Comparison of ENCODE assay signal across 24 cellular contexts in genomic region chrX:122552291-122552800, GRCh38.
"Had no signal": no experiment of that assay in that cellular context is flagged by ENCODE, and none has a peak within 500 bp of the region (broad histone marks: within the 10 kb centered on the region; RNA-seq: fewer than 3 reads in every experiment).

No MANE protein-coding gene starts in this region.

- H3K27ac ChIP-seq: colonic mucosa, gastroesophageal sphincter, heart left ventricle, thyroid gland had no signal

- H3K9me3 Mint-ChIP-seq: activated naive CD8-positive, alpha-beta T cell treated with anti-CD3 and anti-CD28 coated beads for 36 hours had no signal

- FAIRE-seq: endometrium, kidney had no signal

- H3K36me3 ChIP-seq: colonic mucosa, gastroesophageal sphincter, heart left ventricle, thyroid gland had no signal

- H3K27ac Mint-ChIP-seq: activated CD4-positive, alpha-beta memory T cell treated with anti-CD3 and anti-CD28 coated beads, Interleukin-2, amount 10 ng/mL, durations not matched to agents 7 days and 5 days; activated CD8-positive, alpha-beta memory T cell treated with anti-CD3 and anti-CD28 coated beads, Interleukin-2, amount 10 ng/mL, durations not matched to agents 7 days and 5 days; activated naive CD8-positive, alpha-beta T cell treated with anti-CD3 and anti-CD28 coated beads for 36 hours; nephron progenitor cell; T-cell; WTC11 had no signal

- H3K4me3 Mint-ChIP-seq: activated CD4-positive, alpha-beta memory T cell treated with anti-CD3 and anti-CD28 coated beads, Interleukin-2, amount 10 ng/mL, durations not matched to agents 7 days and 5 days; activated CD8-positive, alpha-beta memory T cell treated with anti-CD3 and anti-CD28 coated beads, Interleukin-2, amount 10 ng/mL, durations not matched to agents 7 days and 5 days; activated naive CD8-positive, alpha-beta T cell treated with anti-CD3 and anti-CD28 coated beads for 36 hours; brain; central memory CD8-positive, alpha-beta T cell; nephron progenitor cell; T-cell; WTC11 had no signal

- H3K4me1 Mint-ChIP-seq: activated CD4-positive, alpha-beta memory T cell treated with anti-CD3 and anti-CD28 coated beads, Interleukin-2, amount 10 ng/mL, durations not matched to agents 7 days and 5 days; activated CD8-positive, alpha-beta memory T cell treated with anti-CD3 and anti-CD28 coated beads, Interleukin-2, amount 10 ng/mL, durations not matched to agents 7 days and 5 days; activated naive CD8-positive, alpha-beta T cell treated with anti-CD3 and anti-CD28 coated beads for 36 hours; central memory CD8-positive, alpha-beta T cell; nephron progenitor cell; T-cell; WTC11 had no signal

- H3K4me1 ChIP-seq: colonic mucosa, gastroesophageal sphincter, heart left ventricle, thyroid gland had no signal

- H3K27me3 Mint-ChIP-seq: activated CD4-positive, alpha-beta memory T cell treated with anti-CD3 and anti-CD28 coated beads, Interleukin-2, amount 10 ng/mL, durations not matched to agents 7 days and 5 days; activated CD8-positive, alpha-beta memory T cell treated with anti-CD3 and anti-CD28 coated beads, Interleukin-2, amount 10 ng/mL, durations not matched to agents 7 days and 5 days; activated naive CD8-positive, alpha-beta T cell treated with anti-CD3 and anti-CD28 coated beads for 36 hours; brain; central memory CD8-positive, alpha-beta T cell; T-cell had no signal

- H3K27me3 ChIP-seq: colonic mucosa, gastroesophageal sphincter, heart left ventricle, thyroid gland had no signal

- ATAC-seq: activated CD8-positive, alpha-beta memory T cell treated with anti-CD3 and anti-CD28 coated beads, Interleukin-2, amount 10 ng/mL, durations not matched to agents 7 days and 5 days; gastroesophageal sphincter; heart left ventricle; left lobe of liver; T-cell; WTC11 had no signal

- H3K36me3 Mint-ChIP-seq: activated CD8-positive, alpha-beta memory T cell treated with anti-CD3 and anti-CD28 coated beads, Interleukin-2, amount 10 ng/mL, durations not matched to agents 7 days and 5 days; activated naive CD8-positive, alpha-beta T cell treated with anti-CD3 and anti-CD28 coated beads for 36 hours; brain; T-cell; WTC11 had no signal

- H3K9me3 ChIP-seq: colonic mucosa, gastroesophageal sphincter, heart left ventricle, thyroid gland had no signal

- DNase-seq: activated CD4-positive, alpha-beta memory T cell treated with anti-CD3 and anti-CD28 coated beads, Interleukin-2, amount 10 ng/mL, durations not matched to agents 7 days and 5 days; activated CD4-positive, alpha-beta T cell treated with anti-CD3 and anti-CD28 coated beads for 48 hours; activated CD8-positive, alpha-beta memory T cell treated with anti-CD3 and anti-CD28 coated beads, Interleukin-2, amount 10 ng/mL, durations not matched to agents 7 days and 5 days; activated naive CD8-positive, alpha-beta T cell treated with anti-CD3 and anti-CD28 coated beads for 36 hours; colonic mucosa; heart left ventricle; kidney; nephron progenitor cell; nucleus accumbens; posterior cingulate gyrus; retina; stimulated activated CD4-positive, alpha-beta T cell treated with anti-CD3 and anti-CD28 coated beads, Interleukin-12 subunit alpha, Interleukin-12 subunit beta, amount 100 ng/mL, for 4 hours; stimulated activated CD4-positive, alpha-beta T cell treated with anti-CD3 and anti-CD28 coated beads, Interleukin-1b, Interleukin-23, amount 100 ng/mL, for 48 hours; stimulated activated CD8-positive, alpha-beta memory T cell treated with anti-CD3 and anti-CD28 coated beads, Interleukin-4, amount 100 ng/mL, for 48 hours; stimulated activated naive CD4-positive, alpha-beta T cell; T-cell; thyroid gland had no signal

- H3K4me3 ChIP-seq: colonic mucosa, gastroesophageal sphincter, heart left ventricle, lung, thyroid gland had no signal
